ENCODE assay signal across 8 cellular contexts in the genomic region with DNA sequence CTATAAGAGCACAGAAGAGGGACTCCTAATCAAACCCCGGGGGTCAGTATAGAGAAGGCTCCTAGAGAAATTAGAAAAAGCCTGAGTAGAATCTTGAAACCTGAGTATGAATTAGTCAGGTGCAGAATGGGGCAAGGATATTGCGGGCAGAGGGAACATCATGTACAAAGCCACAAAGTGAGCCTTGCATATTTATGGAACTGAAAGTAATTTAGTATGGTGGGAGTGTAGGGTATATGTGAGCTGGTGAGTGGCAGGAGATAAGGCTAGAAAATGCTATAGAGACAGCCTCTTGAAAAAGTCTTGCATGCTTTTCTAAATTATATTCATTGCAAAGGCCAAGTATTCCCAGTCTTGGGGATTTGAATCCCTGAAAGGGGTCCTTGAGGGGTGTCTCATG.
DNase-seq lines count a peak whose midpoint lies in the region; ATAC-seq and TF ChIP-seq lines count a peak whose summit lies in the region.

No MANE protein-coding gene starts in this region.

- H3K4me2 ChIP-seq in OCI-LY1 (ENCODE audit: low read length) = peak overlapping the region; percentile 19; the same call in 1 of the 2 replicates

- POLR2A ChIA-PET in activated CD4-positive, alpha-beta T cell treated with anti-CD3 and anti-CD28 coated beads for 36 hours (lab: Charles Lee) = interaction anchor here (0.7 kb wide), 1 partner anchor 21 kb away, joined by 3 read pairs; no protein-coding TSS in a partner anchor

- no peaks in the 10 kb centered on the region for H4K20me1 ChIP-seq in OCI-LY1 (ENCODE audit: insufficient read depth, low read length)

- TF ChIP-seq POLR2A in lower leg skin (IDR thresholded peaks at IDR 0.05) = no peak

- H3K36me3 Mint-ChIP-seq in activated CD4-positive, alpha-beta T cell treated with anti-CD3 and anti-CD28 coated beads for 36 hours (ENCODE audit: low read depth) = peaks cover 45% of the 10 kb centered on the region
- H3K36me3 Mint-ChIP-seq in stimulated activated effector memory CD8-positive, alpha-beta T cell treated with anti-CD3 and anti-CD28 coated beads, Interleukin-12 subunit alpha, Interleukin-12 subunit beta, amount 100 ng/mL, for 72 hours = peaks cover 11% of the 10 kb centered on the region

- no peaks in the 10 kb centered on the region for H3K9me2 ChIP-seq in OCI-LY1 (ENCODE audit: low read depth, low read length)

- H3K4me3 Mint-ChIP-seq in activated CD4-positive, alpha-beta T cell treated with anti-CD3 and anti-CD28 coated beads for 36 hours = no peak overlapping the region
- H3K4me3 Mint-ChIP-seq in stimulated activated effector memory CD8-positive, alpha-beta T cell treated with anti-CD3 and anti-CD28 coated beads, Interleukin-12 subunit alpha, Interleukin-12 subunit beta, amount 100 ng/mL, for 72 hours = peak overlapping the region; percentile 53

- peaks cover 11% of the 10 kb centered on the region for H3K36me3 ChIP-seq in OCI-LY1 (ENCODE audit: insufficient read depth, low read length)

- H2AFZ ChIP-seq in OCI-LY1 (ENCODE audit: low read length) = no peak overlapping the region

- intact Hi-C loops in activated CD4-positive, alpha-beta T cell treated with anti-CD3 and anti-CD28 coated beads for 36 hours (cut with DNase I, micrococcal nuclease) = loop anchor here in 1 of 2 experiments (2.0 kb wide), 1 partner anchor 92 kb away; no protein-coding TSS in a partner anchor
- intact Hi-C loops in lower leg skin (cut with DNase I; ENCODE audit: low total_unique reads) = no loop called here

- no peaks in the 10 kb centered on the region for H3K9me3 ChIP-seq in OCI-LY1 (ENCODE audit: low read length)

- WGBS in lower leg skin, 2 donors = 87 to 89% methylated on average over 2 of the region's 2 CpGs

- peak; percentile 48 for DNase-seq in activated CD4-positive, alpha-beta T cell treated with anti-CD3 and anti-CD28 coated beads for 36 hours
- DNase-seq in activated CD4-positive, alpha-beta T cell treated with anti-CD3 and anti-CD28 coated beads, Interleukin-2, amount 50 U/mL, for 4 hours = no peak
- DNase-seq in stimulated activated effector memory CD8-positive, alpha-beta T cell treated with anti-CD3 and anti-CD28 coated beads, Interleukin-12 subunit alpha, Interleukin-12 subunit beta, amount 100 ng/mL, for 72 hours (ENCODE audit: low spot score in 2 of 2) = no peak
- DNase-seq in lower leg skin (ENCODE audit: low spot score in 2 of 2) (no peak), NCI-H748 (lab: John Stamatoyannopoulos, UW; ENCODE audit: unreplicated experiment) (no peak), SHP77 treated with DMSO at 0.1 percent for 48 hours (lab: John Stamatoyannopoulos, UW) (no peak)

- H3F3A ChIP-seq in OCI-LY1 (ENCODE audit: insufficient read depth, low read length) = no peaks in the 10 kb centered on the region

- H3K4me3 ChIP-seq in OCI-LY1 (ENCODE audit: low read depth, low read length, poor library complexity, severe bottlenecking) = no peak overlapping the region
- H3K4me3 ChIP-seq in lower leg skin (ENCODE audit: low read depth, poor library complexity, severe bottlenecking) = no peak overlapping the region

- H3K4me1 ChIP-seq in OCI-LY1 (ENCODE audit: insufficient read depth, low read length, severe bottlenecking) = peaks cover 71% of the 10 kb centered on the region

- TF ChIP-seq CTCF in OCI-LY1 (IDR thresholded peaks at IDR 0.05; ENCODE audit: low read length) (no peak), lower leg skin (IDR thresholded peaks at IDR 0.05) (no peak)

- H3K79me2 ChIP-seq in OCI-LY1 (ENCODE audit: insufficient read depth, low read length) = no peaks in the 10 kb centered on the region

- peak; percentile 37 for ATAC-seq in activated CD4-positive, alpha-beta T cell treated with anti-CD3 and anti-CD28 coated beads for 36 hours
- ATAC-seq in HG02938 (IDR thresholded peaks at IDR 0.05; ENCODE audit: unreplicated experiment) = peak; percentile 74
- ATAC-seq in stimulated activated effector memory CD8-positive, alpha-beta T cell treated with anti-CD3 and anti-CD28 coated beads, Interleukin-12 subunit alpha, Interleukin-12 subunit beta, amount 100 ng/mL, for 72 hours = peak; percentile 85

- CTCF ChIA-PET in activated CD4-positive, alpha-beta T cell treated with anti-CD3 and anti-CD28 coated beads for 36 hours (lab: Charles Lee) = interaction anchor here (1.0 to 1.3 kb wide), 3 partner anchors 90 to 124 kb away, joined by 3 to 7 read pairs (median 6); no protein-coding TSS in a partner anchor

- peak overlapping the region; percentile 82 for H3K27ac Mint-ChIP-seq in activated CD4-positive, alpha-beta T cell treated with anti-CD3 and anti-CD28 coated beads for 36 hours
- peak overlapping the region; percentile 93 for H3K27ac Mint-ChIP-seq in stimulated activated effector memory CD8-positive, alpha-beta T cell treated with anti-CD3 and anti-CD28 coated beads, Interleukin-12 subunit alpha, Interleukin-12 subunit beta, amount 100 ng/mL, for 72 hours

- no peaks in the 10 kb centered on the region for H3K27me3 ChIP-seq in OCI-LY1 (ENCODE audit: insufficient read depth, low read length)

- no peaks in the 10 kb centered on the region for H3K27me3 Mint-ChIP-seq in activated CD4-positive, alpha-beta T cell treated with anti-CD3 and anti-CD28 coated beads for 36 hours

- H3K9me3 Mint-ChIP-seq in activated CD4-positive, alpha-beta T cell treated with anti-CD3 and anti-CD28 coated beads for 36 hours (ENCODE audit: low read depth) = peaks cover 8% of the 10 kb centered on the region
- H3K9me3 Mint-ChIP-seq in stimulated activated effector memory CD8-positive, alpha-beta T cell treated with anti-CD3 and anti-CD28 coated beads, Interleukin-12 subunit alpha, Interleukin-12 subunit beta, amount 100 ng/mL, for 72 hours = peaks cover 3% of the 10 kb centered on the region

- peaks cover 93% of the 10 kb centered on the region for H3K4me1 Mint-ChIP-seq in activated CD4-positive, alpha-beta T cell treated with anti-CD3 and anti-CD28 coated beads for 36 hours
- H3K4me1 Mint-ChIP-seq in stimulated activated effector memory CD8-positive, alpha-beta T cell treated with anti-CD3 and anti-CD28 coated beads, Interleukin-12 subunit alpha, Interleukin-12 subunit beta, amount 100 ng/mL, for 72 hours = peaks cover 92% of the 10 kb centered on the region

- H3K9ac ChIP-seq in OCI-LY1 (ENCODE audit: low read length) = no peak overlapping the region

- H3K27ac ChIP-seq in OCI-LY1 (ENCODE audit: low read depth, low read length, poor library complexity, severe bottlenecking) = peak overlapping the region; percentile 92
